ENCODE assay signal across 9 cellular contexts in the genomic region with DNA sequence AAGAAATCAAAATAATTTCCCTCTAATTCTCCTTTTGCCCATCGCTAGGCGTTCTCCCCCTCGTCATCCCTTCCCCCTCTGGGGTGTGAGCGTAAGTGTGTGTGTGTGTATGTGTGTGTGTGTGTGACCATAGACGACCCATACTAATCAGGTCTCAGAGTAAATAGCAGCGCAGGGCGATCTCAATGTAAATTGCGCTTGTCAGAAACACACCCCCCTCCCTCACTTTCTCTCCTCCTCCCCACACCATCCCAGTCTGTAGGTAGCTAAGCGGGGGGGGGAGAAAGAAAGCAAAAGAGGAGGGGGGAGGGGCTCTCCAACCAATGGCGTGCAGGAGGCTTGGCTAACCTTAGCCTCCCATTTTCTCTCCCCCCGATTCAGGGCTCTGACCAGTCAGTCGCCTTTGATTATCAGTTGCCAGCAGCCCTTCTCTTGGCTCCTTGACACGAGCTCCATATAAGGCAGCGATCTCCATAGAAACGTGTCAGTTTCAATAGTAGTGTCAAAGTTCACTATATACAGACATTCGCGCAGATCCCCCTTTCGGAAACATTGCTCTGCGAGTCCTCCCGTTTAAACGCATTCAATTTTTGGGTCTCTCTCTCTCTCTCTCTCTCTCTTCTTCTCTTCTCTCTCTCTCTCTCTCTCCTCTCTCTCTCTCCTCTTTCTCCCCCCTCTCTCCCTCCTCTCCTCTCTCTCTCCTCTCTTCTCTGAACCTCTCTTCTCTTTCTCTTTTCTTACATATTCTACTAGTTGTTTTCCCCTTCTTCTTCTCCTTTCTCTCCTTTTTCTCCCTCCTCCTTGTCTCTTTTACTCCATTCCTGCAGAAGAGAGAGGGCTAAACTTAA. TPM values are rescaled to one million over a fixed set of nuclear protein-coding genes. Genes with fewer than 3 reads are reported as not detected.
DNase-seq lines count a peak whose midpoint lies in the region; ATAC-seq, FAIRE-seq and TF ChIP-seq lines count a peak whose summit lies in the region.
"Had no signal": no experiment of that assay in that cellular context is flagged by ENCODE, and none has a peak within 500 bp of the region (broad histone marks: within the 10 kb centered on the region; RNA-seq: fewer than 3 reads in every experiment).

Gene NR2F1, plus strand, starts transcription at position 546 of the 848 bp plus-strand sequence. CDS start 1,802 bp downstream, outside the sequence.

- no peak for TF ChIP-seq CTCF in type B pancreatic cell (conservative IDR thresholded peaks at IDR 0.05)

- DNase-seq in Karpas-422 (peak; percentile 69), RCC 7860 (ENCODE audit: low spot score) (peak; percentile 69), lung microvascular endothelial cell (ENCODE audit: low read depth in 2 of 2) (peak; percentile 97 to 100), type B pancreatic cell (ENCODE audit: extremely low spot score, unreplicated experiment) (peak; percentile 79)

- intact Hi-C loops in dendritic cell treated with granulocyte-macrophage colony-stimulating factor and Interleukin-4, amounts not matched to agents 40 ng/mL and 50 ng/mL, for 4 days (cut with micrococcal nuclease), result loop anchor here (5.0 kb wide), 1 partner anchor 329 kb away; no protein-coding TSS in a partner anchor

- H3K4me3 Mint-ChIP-seq in dendritic cell treated with granulocyte-macrophage colony-stimulating factor and Interleukin-4, amounts not matched to agents 40 ng/mL and 50 ng/mL, for 4 days, result peak within 1 kb of the TSS; percentile 73
- no peak within 1 kb of the TSS for H3K4me3 Mint-ChIP-seq in type B pancreatic cell

- peak within 1 kb of the TSS; percentile 34; the same call in 1 of the 2 replicates for H2AFZ ChIP-seq in Karpas-422 (ENCODE audit: low read length)

- peak within 1 kb of the TSS; percentile 65 for H3K4me3 ChIP-seq in Karpas-422 (ENCODE audit: low read length)

- peaks cover 23% of the 10 kb centered on the region for H3K27me3 Mint-ChIP-seq in dendritic cell treated with granulocyte-macrophage colony-stimulating factor and Interleukin-4, amounts not matched to agents 40 ng/mL and 50 ng/mL, for 4 days
- peaks cover 45% of the 10 kb centered on the region for H3K27me3 Mint-ChIP-seq in type B pancreatic cell

- H3K36me3 ChIP-seq in Karpas-422 (ENCODE audit: insufficient read depth, low read length), result no peaks in the 10 kb centered on the region

- ATAC-seq in GM21447 (IDR thresholded peaks at IDR 0.05; ENCODE audit: unreplicated experiment) (no peak), HG03139 (IDR thresholded peaks at IDR 0.05; ENCODE audit: unreplicated experiment) (no peak)

- H3K27ac ChIP-seq in Karpas-422 (ENCODE audit: low read length), result no peak within 1 kb of the TSS
- H3K27ac ChIP-seq: epithelial cell of prostate had no signal

- peak within 1 kb of the TSS; percentile 53 for H3K9ac ChIP-seq in Karpas-422 (ENCODE audit: low read length)

- H3K27me3 ChIP-seq in Karpas-422 (ENCODE audit: low read length), result peaks cover 4% of the 10 kb centered on the region; the same call in 1 of the 2 replicates

- FAIRE-seq in G401.6 (lab: Jason Lieb, UNC) (peak; percentile 99), RCC 7860 (lab: Jason Lieb, UNC) (no peak)

- no peaks in the 10 kb centered on the region for H3K9me2 ChIP-seq in Karpas-422 (replicated peaks; ENCODE audit: insufficient read depth, low read length)

- H4K20me1 ChIP-seq in Karpas-422 (ENCODE audit: insufficient read depth, low read depth, low read length), result no peaks in the 10 kb centered on the region

- H3K9me3 Mint-ChIP-seq in dendritic cell treated with granulocyte-macrophage colony-stimulating factor and Interleukin-4, amounts not matched to agents 40 ng/mL and 50 ng/mL, for 4 days, result no peaks in the 10 kb centered on the region
- H3K9me3 Mint-ChIP-seq in type B pancreatic cell, result no peaks in the 10 kb centered on the region

- no peak within 1 kb of the TSS for H3K27ac Mint-ChIP-seq in dendritic cell treated with granulocyte-macrophage colony-stimulating factor and Interleukin-4, amounts not matched to agents 40 ng/mL and 50 ng/mL, for 4 days
- no peak within 1 kb of the TSS for H3K27ac Mint-ChIP-seq in type B pancreatic cell

- H3K4me2 ChIP-seq in Karpas-422 (ENCODE audit: low read depth, low read length, poor library complexity, severe bottlenecking), result peak within 1 kb of the TSS; percentile 92

- H3K9me3 ChIP-seq in Karpas-422 (ENCODE audit: low read length), result no peaks in the 10 kb centered on the region

- H3K4me1 Mint-ChIP-seq in dendritic cell treated with granulocyte-macrophage colony-stimulating factor and Interleukin-4, amounts not matched to agents 40 ng/mL and 50 ng/mL, for 4 days (ENCODE audit: low read depth), result peaks cover 42% of the 10 kb centered on the region
- H3K4me1 Mint-ChIP-seq in type B pancreatic cell (ENCODE audit: unreplicated experiment), result peaks cover 7% of the 10 kb centered on the region

- peaks cover 45% of the 10 kb centered on the region for H3K4me1 ChIP-seq in Karpas-422 (ENCODE audit: low read length)

- H3K36me3 Mint-ChIP-seq in dendritic cell treated with granulocyte-macrophage colony-stimulating factor and Interleukin-4, amounts not matched to agents 40 ng/mL and 50 ng/mL, for 4 days (ENCODE audit: low read depth), result no peaks in the 10 kb centered on the region
- peaks cover 14% of the 10 kb centered on the region for H3K36me3 Mint-ChIP-seq in type B pancreatic cell

- H3K79me2 ChIP-seq in Karpas-422 (ENCODE audit: low read length), result no peaks in the 10 kb centered on the region

RNA-seq across cellular contexts. Expression of gene NR2F1, which starts in this region (rescaled TPM):
- total RNA-seq in Karpas-422 (2014; rRNA removed; shearing (Covaris generic); ENCODE audit: low replicate concordance), result not detected in 2 replicates
- total RNA-seq in lung microvascular endothelial cell (30.5 and 118 TPM in 2 replicates), type B pancreatic cell (ENCODE audit: low replicate concordance) (6.6 and 126 TPM in 2 replicates)

Comparison
In these comparisons a context has a peak if more than half of its experiments do, and no peak if none do; other contexts are left out.
1. Peak in DNase-seq, H3K4me3 ChIP-seq, H3K9ac ChIP-seq and H3K4me2 ChIP-seq in Karpas-422; RNA of the gene not detected or under 1 TPM.